8 cellular contexts compared by ENCODE assay signal in the genomic region with DNA sequence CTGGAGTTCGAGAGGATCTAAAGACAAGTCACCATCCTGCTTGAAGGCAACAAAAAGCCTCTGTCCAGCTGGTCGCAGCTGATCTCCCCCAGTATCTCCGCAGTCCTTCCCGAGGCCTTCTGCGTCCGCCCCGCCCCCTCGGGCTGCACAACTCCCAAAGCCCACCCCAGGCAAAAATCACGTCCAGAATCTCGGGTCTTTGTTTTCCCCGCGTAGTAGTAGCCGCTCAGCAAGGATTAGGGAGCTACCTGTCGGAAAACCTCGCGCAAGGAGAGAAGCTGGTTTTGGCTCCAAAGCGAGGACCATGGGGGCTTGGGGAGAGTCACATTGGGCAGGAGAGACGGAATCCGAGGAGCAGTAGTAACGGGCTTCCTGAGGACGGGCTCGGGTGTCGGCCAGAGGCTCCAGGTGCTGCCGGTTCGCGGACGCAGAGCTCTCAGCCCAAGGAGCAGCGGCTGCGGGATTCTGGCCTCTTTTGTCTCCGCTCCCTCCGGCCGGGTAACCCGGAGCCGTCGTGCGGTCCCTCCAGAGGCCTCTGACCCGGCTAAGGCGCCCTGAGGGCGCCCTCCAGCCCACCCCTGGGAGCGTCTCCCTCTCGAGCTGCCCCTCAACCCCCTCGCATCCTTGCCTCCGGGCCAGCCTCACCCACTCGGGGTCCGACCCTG. TPM values are rescaled to one million over a fixed set of nuclear protein-coding genes. Genes with fewer than 3 reads are reported as not detected.
A peak's percentile ranks its signal among the peaks of the same experiment; 100 is the strongest.
DNase-seq lines count a peak whose midpoint lies in the region; ATAC-seq and TF ChIP-seq lines count a peak whose summit lies in the region.

No MANE protein-coding gene starts in this region.

- H3K27ac ChIP-seq in body of pancreas (peak overlapping the region; percentile 61 to 77 (median 72)), spleen (peak overlapping the region; percentile 61 to 89 (median 79))

- DNase-seq in DMS79 treated with DMSO at 0.1 percent for 48 hours (lab: John Stamatoyannopoulos, UW) (peak; percentile 2), DMS79 (lab: John Stamatoyannopoulos, UW) (no peak), body of pancreas (peak in 3 of 4 donors; percentile 3 to 22 (median 17)), iPS-NIHi7 (ENCODE audit: extremely low spot score) (peak; percentile 62), spleen (no peak)
- DNase-seq in central memory CD4-positive, alpha-beta T cell, result no peak

- peaks cover 78% of the 10 kb centered on the region for H3K79me2 ChIP-seq in Loucy (ENCODE audit: insufficient read depth, low read length)

- no peaks in the 10 kb centered on the region for H3K9me3 ChIP-seq in Loucy (ENCODE audit: insufficient read depth, low read depth, low read length)
- no peaks in the 10 kb centered on the region for H3K9me3 ChIP-seq in body of pancreas
- peaks cover 0 to 32% (median 7%) of the 10 kb centered on the region in 8 donors for H3K9me3 ChIP-seq in spleen

- peak overlapping the region; percentile 98 for H2AFZ ChIP-seq in Loucy (ENCODE audit: low read length)

- peak overlapping the region; percentile 95 for H3K9ac ChIP-seq in Loucy (ENCODE audit: low read depth, low read length, poor library complexity, severe bottlenecking)

- intact Hi-C loops in body of pancreas (cut with DNase I) (no loop called here), spleen (cut with DNase I; ENCODE audit: low total_unique reads) (no loop called here)

- H3K4me1 ChIP-seq in Loucy (ENCODE audit: insufficient read depth, low read length, poor library complexity, severe bottlenecking) (peaks cover 50% of the 10 kb centered on the region), body of pancreas (peaks cover 29% of the 10 kb centered on the region), spleen (peaks cover 17 to 45% (median 35%) of the 10 kb centered on the region in 6 donors)

- no peaks in the 10 kb centered on the region for H3F3A ChIP-seq in Loucy (ENCODE audit: low read depth)

- H3K4me3 ChIP-seq in Loucy (ENCODE audit: low read length, poor library complexity, severe bottlenecking), result peak overlapping the region; percentile 98
- H3K4me3 ChIP-seq in body of pancreas, result peak overlapping the region; percentile 35 to 49
- H3K4me3 ChIP-seq in spleen, result peak overlapping the region; percentile 62 to 95 (median 89)

- ATAC-seq in GM21529 (IDR thresholded peaks at IDR 0.05; ENCODE audit: unreplicated experiment) (peak; percentile 43), body of pancreas (peak; percentile 47)

- WGBS in body of pancreas, 2 donors, result 0 to 1% methylated on average over 20 to 44 of the region's 45 CpGs
- 1 to 5% (median 3%) methylated on average over 27 to 45 of the region's 45 CpGs for WGBS in spleen, 5 donors

- H3K4me2 ChIP-seq in Loucy (ENCODE audit: low read depth, low read length, poor library complexity, severe bottlenecking), result peak overlapping the region; percentile 95

- peaks cover 27% of the 10 kb centered on the region for H4K20me1 ChIP-seq in Loucy (ENCODE audit: insufficient read depth, low read length, poor library complexity, severe bottlenecking)

- TF ChIP-seq CTCF in Loucy (conservative IDR thresholded peaks at IDR 0.05; ENCODE audit: low read length) (no peak), body of pancreas (IDR thresholded peaks at IDR 0.05) (no peak), spleen (IDR thresholded peaks at IDR 0.05 in 8 of 11, conservative IDR thresholded peaks at IDR 0.05 in 3 of 11) (no peak)

- H3K9me2 ChIP-seq in Loucy (replicated peaks; ENCODE audit: low read depth, low read length), result no peaks in the 10 kb centered on the region

- no peaks in the 10 kb centered on the region for H3K27me3 ChIP-seq in Loucy (ENCODE audit: insufficient read depth, low read length, poor library complexity, severe bottlenecking)
- no peaks in the 10 kb centered on the region for H3K27me3 ChIP-seq in body of pancreas
- H3K27me3 ChIP-seq in spleen (replicated peaks in 1 of 7), result no peaks in the 10 kb centered on the region

- no peak for TF ChIP-seq POLR2A in body of pancreas (IDR thresholded peaks at IDR 0.05)
- TF ChIP-seq POLR2A in spleen (IDR thresholded peaks at IDR 0.05), result no peak

- no peaks in the 10 kb centered on the region for H3K36me3 ChIP-seq in Loucy (ENCODE audit: insufficient read depth, low read length)
- H3K36me3 ChIP-seq in body of pancreas (replicated peaks in 1 of 2; ENCODE audit: insufficient read depth in 1 of 2, low read depth in 2 of 2), result no peaks in the 10 kb centered on the region
- peaks cover 0 to 26% (median 24%) of the 10 kb centered on the region in 6 donors for H3K36me3 ChIP-seq in spleen

RNA-seq across cellular contexts. Expression of gene ZSCAN29, which starts 0.4 kb away (rescaled TPM):
- total RNA-seq in body of pancreas (10 to 100 TPM; 11.2 to 13.2 TPM), spleen (10 to 100 TPM; 21.2 to 33.4 (median 25.4) TPM)
- 1 to 10 TPM; 4.6 to 7.9 (median 5.4) TPM for polyA plus RNA-seq in spleen

RNA-seq across cellular contexts. Expression of gene TUBGCP4, which starts 0.5 kb away (rescaled TPM):
- total RNA-seq in body of pancreas, result 10 to 100 TPM; 12.2 to 22.1 TPM
- 10 to 100 TPM; 13.6 to 22.1 (median 19.0) TPM for total RNA-seq in spleen
- polyA plus RNA-seq in spleen, result 1 to 10 TPM; 2.5 to 4.3 (median 3.2) TPM

RNA-seq across cellular contexts. Expression of gene LCMT2, which starts 40.1 kb away (rescaled TPM):
- total RNA-seq in body of pancreas (1 to 10 TPM; 1.3 to 3.4 TPM), spleen (1 to 10 TPM; 5.8 to 9.2 (median 7.3) TPM)
- polyA plus RNA-seq in spleen, result 1 to 10 TPM; 4.3 to 7.6 (median 5.7) TPM

Comparison
In these comparisons a context has a peak if more than half of its experiments do, and no peak if none do; other contexts are left out.
1. DNase-seq: peak in DMS79 treated with DMSO at 0.1 percent for 48 hours (single experiment), body of pancreas (3 of 4) and iPS-NIHi7 (single experiment); none in DMS79 (single experiment), spleen (single experiment) and central memory CD4-positive, alpha-beta T cell (single experiment).
2. H3K4me3 ChIP-seq: peak in every context shown above with its lines; median percentile 98 in Loucy; 89 in spleen; 42 in body of pancreas.